In genomic region chr20:44678990-44679611, GRCh38 we compare ENCODE assay signal across 32 cellular contexts. TPM values are rescaled to one million over a fixed set of nuclear protein-coding genes. Genes with fewer than 3 reads are reported as not detected.
A peak's percentile ranks its signal among the peaks of the same experiment; 100 is the strongest.
DNase-seq lines count a peak whose midpoint lies in the region; ATAC-seq, FAIRE-seq and TF ChIP-seq lines count a peak whose summit lies in the region.
"Had no signal": no experiment of that assay in that cellular context is flagged by ENCODE, and none has a peak within 500 bp of the region (broad histone marks: within the 10 kb centered on the region; RNA-seq: fewer than 3 reads in every experiment).

No MANE protein-coding gene starts in this region.

- H3K9me3 ChIP-seq in BLaER1: peaks cover 6% of the 10 kb centered on the region
- H3K9me3 ChIP-seq in Loucy (ENCODE audit: insufficient read depth, low read depth, low read length): no peaks in the 10 kb centered on the region
- no peaks in the 10 kb centered on the region for H3K9me3 ChIP-seq in astrocyte (ENCODE audit: insufficient read depth, low read depth, low read length)
- H3K9me3 ChIP-seq: adrenal gland, HAP-1, spleen, stomach, thyroid gland had no signal

- no peak for DNase-seq in astrocyte (ENCODE audit: low read depth)
- DNase-seq in mesothelial cell of epicardium (ENCODE audit: low spot score in 2 of 2, unreplicated experiment in 2 of 2): no peak
- DNase-seq in amygdala (lab: John Stamatoyannopoulos, UW): no peak
- DNase-seq in GM03348 (ENCODE audit: low spot score): no peak
- DNase-seq in stimulated activated CD4-positive, alpha-beta T cell treated with anti-CD3 and anti-CD28 coated beads, Interleukin-15, amount 100 ng/mL, for 24 hours: no peak
- DNase-seq: activated CD4-positive, alpha-beta memory T cell treated with anti-CD3 and anti-CD28 coated beads for 36 hours; activated CD4-positive, CD25-positive, alpha-beta regulatory T cell treated with anti-CD3 and anti-CD28 coated beads, Interleukin-2, amount 50 U/mL, for 72 hours; activated T-cell treated with anti-CD3 and anti-CD28 coated beads, Interleukin-2, amount 50 U/mL, for 72 hours; adrenal gland; EL; left colon; NCI-H1048; NCI-H446; NCI-H748 treated with DMSO at 0.1 percent for 48 hours; right cardiac atrium; spleen; stomach; thyroid gland had no signal

- no peak overlapping the region for H3K4me3 ChIP-seq in BLaER1
- H3K4me3 ChIP-seq in Loucy (ENCODE audit: low read length, poor library complexity, severe bottlenecking): no peak overlapping the region
- H3K4me3 ChIP-seq in astrocyte (ENCODE audit: insufficient read depth, low read depth, low read length): no peak overlapping the region
- H3K4me3 ChIP-seq: adrenal gland, GM12878, HAP-1, SK-N-MC, spleen, stomach, thyroid gland had no signal

- no peak overlapping the region for H3K9ac ChIP-seq in BLaER1
- H3K9ac ChIP-seq in Loucy (ENCODE audit: low read depth, low read length, poor library complexity, severe bottlenecking): peak overlapping the region; percentile 50
- no peak overlapping the region for H3K9ac ChIP-seq in astrocyte (ENCODE audit: low read length)

- H3K36me3 ChIP-seq in BLaER1: no peaks in the 10 kb centered on the region
- H3K36me3 ChIP-seq in Loucy (ENCODE audit: insufficient read depth, low read length): no peaks in the 10 kb centered on the region
- H3K36me3 ChIP-seq in astrocyte (ENCODE audit: insufficient read depth, low read length): no peaks in the 10 kb centered on the region
- H3K36me3 ChIP-seq: adrenal gland, HAP-1, spleen, stomach, thyroid gland had no signal

- no peaks in the 10 kb centered on the region for H3K9me2 ChIP-seq in Loucy (replicated peaks; ENCODE audit: low read depth, low read length)

- H3K27ac Mint-ChIP-seq in astrocyte (ENCODE audit: unreplicated experiment): peak overlapping the region; percentile 97
- H3K27ac Mint-ChIP-seq in mesothelial cell of epicardium: peak overlapping the region; percentile 82
- H3K27ac Mint-ChIP-seq: activated CD4-positive, alpha-beta memory T cell treated with anti-CD3 and anti-CD28 coated beads for 36 hours; activated T-cell treated with anti-CD3 and anti-CD28 coated beads, Interleukin-2, amount 50 U/mL, for 72 hours; IgD-negative memory B cell; T-helper 1 cell treated with Interleukin-12 subunit alpha and Interleukin-12 subunit beta and Interleukin-4 antibody, amounts not matched to agents 30 μg/mL and 1 μg/mL, for 36 hours had no signal

- H3K79me2 ChIP-seq in Loucy (ENCODE audit: insufficient read depth, low read length): no peaks in the 10 kb centered on the region
- H3K79me2 ChIP-seq in astrocyte (ENCODE audit: insufficient read depth, low read length): no peaks in the 10 kb centered on the region

- peaks cover 13% of the 10 kb centered on the region for H3K4me1 ChIP-seq in BLaER1
- H3K4me1 ChIP-seq in Loucy (ENCODE audit: insufficient read depth, low read length, poor library complexity, severe bottlenecking): no peaks in the 10 kb centered on the region
- no peaks in the 10 kb centered on the region for H3K4me1 ChIP-seq in astrocyte (ENCODE audit: insufficient read depth, low read length)
- H3K4me1 ChIP-seq: adrenal gland, HAP-1, thyroid gland had no signal

- H3K27me3 Mint-ChIP-seq in astrocyte (ENCODE audit: low read depth, unreplicated experiment): no peaks in the 10 kb centered on the region
- H3K27me3 Mint-ChIP-seq in mesothelial cell of epicardium (ENCODE audit: low read depth): no peaks in the 10 kb centered on the region
- H3K27me3 Mint-ChIP-seq: activated CD4-positive, alpha-beta memory T cell treated with anti-CD3 and anti-CD28 coated beads for 36 hours had no signal

- no peaks in the 10 kb centered on the region for H3F3A ChIP-seq in Loucy (ENCODE audit: low read depth)

- 0 out of 2 replicates have a peak overlapping the region, but pooled peaks have one; percentile 26 for H3K27ac ChIP-seq in BLaER1
- no peak overlapping the region for H3K27ac ChIP-seq in astrocyte (ENCODE audit: low read depth, low read length)
- H3K27ac ChIP-seq: adrenal gland, SK-N-MC, spleen, stomach, thyroid gland had no signal

- TF ChIP-seq CTCF in Loucy (conservative IDR thresholded peaks at IDR 0.05; ENCODE audit: low read length) (no peak), astrocyte (IDR thresholded peaks at IDR 0.05; ENCODE audit: insufficient read depth, low read depth, low read length) (no peak), mesothelial cell of epicardium (IDR thresholded peaks at IDR 0.05; ENCODE audit: unreplicated experiment) (no peak)

- no peak for FAIRE-seq in astrocyte (lab: Jason Lieb, UNC)
- FAIRE-seq: endothelial cell of umbilical vein, frontal cortex, GM12878, TTC549 had no signal

- H2AFZ ChIP-seq in Loucy (ENCODE audit: low read length) (no peak overlapping the region), astrocyte (ENCODE audit: low read depth, low read length) (no peak overlapping the region)

- no peak for ATAC-seq in GM19467 (IDR thresholded peaks at IDR 0.05; ENCODE audit: unreplicated experiment)
- ATAC-seq: activated T-cell treated with anti-CD3 and anti-CD28 coated beads, Interleukin-2, amount 50 U/mL, for 72 hours; left colon; right cardiac atrium had no signal

- no peak overlapping the region for H3K4me3 Mint-ChIP-seq in astrocyte (ENCODE audit: unreplicated experiment)
- H3K4me3 Mint-ChIP-seq in mesothelial cell of epicardium: no peak overlapping the region
- H3K4me3 Mint-ChIP-seq: activated CD4-positive, alpha-beta memory T cell treated with anti-CD3 and anti-CD28 coated beads for 36 hours; activated T-cell treated with anti-CD3 and anti-CD28 coated beads, Interleukin-2, amount 50 U/mL, for 72 hours; IgD-negative memory B cell; neural crest cell; T-helper 1 cell treated with Interleukin-12 subunit alpha and Interleukin-12 subunit beta and Interleukin-4 antibody, amounts not matched to agents 30 μg/mL and 1 μg/mL, for 36 hours had no signal

- H3K4me2 ChIP-seq in BLaER1: no peak overlapping the region
- no peak overlapping the region for H3K4me2 ChIP-seq in Loucy (ENCODE audit: low read depth, low read length, poor library complexity, severe bottlenecking)
- no peak overlapping the region for H3K4me2 ChIP-seq in astrocyte (ENCODE audit: low read length)

- no peaks in the 10 kb centered on the region for H3K9me3 Mint-ChIP-seq in astrocyte (ENCODE audit: unreplicated experiment)
- H3K9me3 Mint-ChIP-seq in mesothelial cell of epicardium: no peaks in the 10 kb centered on the region
- H3K9me3 Mint-ChIP-seq: activated CD4-positive, alpha-beta memory T cell treated with anti-CD3 and anti-CD28 coated beads for 36 hours; activated T-cell treated with anti-CD3 and anti-CD28 coated beads, Interleukin-2, amount 50 U/mL, for 72 hours; neural crest cell; T-helper 1 cell treated with Interleukin-12 subunit alpha and Interleukin-12 subunit beta and Interleukin-4 antibody, amounts not matched to agents 30 μg/mL and 1 μg/mL, for 36 hours had no signal

- H3K36me3 Mint-ChIP-seq in astrocyte (ENCODE audit: low read depth, unreplicated experiment): no peaks in the 10 kb centered on the region
- H3K36me3 Mint-ChIP-seq in mesothelial cell of epicardium: no peaks in the 10 kb centered on the region
- H3K36me3 Mint-ChIP-seq: activated CD4-positive, alpha-beta memory T cell treated with anti-CD3 and anti-CD28 coated beads for 36 hours had no signal

- H3K4me1 Mint-ChIP-seq in astrocyte (ENCODE audit: low read depth, unreplicated experiment) (peaks cover 10% of the 10 kb centered on the region), mesothelial cell of epicardium (peaks cover 12% of the 10 kb centered on the region)

- no peaks in the 10 kb centered on the region for H3K27me3 ChIP-seq in BLaER1
- no peaks in the 10 kb centered on the region for H3K27me3 ChIP-seq in Loucy (ENCODE audit: insufficient read depth, low read length, poor library complexity, severe bottlenecking)
- peaks cover 6% of the 10 kb centered on the region for H3K27me3 ChIP-seq in astrocyte (ENCODE audit: insufficient read depth, low read length)
- H3K27me3 ChIP-seq: adrenal gland, spleen, stomach, thyroid gland had no signal

- H4K20me1 ChIP-seq in BLaER1: no peaks in the 10 kb centered on the region
- no peaks in the 10 kb centered on the region for H4K20me1 ChIP-seq in Loucy (ENCODE audit: insufficient read depth, low read length, poor library complexity, severe bottlenecking)
- H4K20me1 ChIP-seq in astrocyte (ENCODE audit: insufficient read depth, low read length): no peaks in the 10 kb centered on the region

RNA-seq across cellular contexts. Expression of gene ADA, which starts 27.6 kb away (rescaled TPM):
- total RNA-seq in astrocyte (67.5 and 68.5 TPM in 2 replicates), mesothelial cell of epicardium (21.7 to 23.1 TPM (median 22.5 TPM) in 3 replicates)

RNA-seq across cellular contexts. Expression of gene CCN5, which starts 36.1 kb away (rescaled TPM):
- total RNA-seq in astrocyte: not detected in 2 replicates
- not detected in 3 replicates for total RNA-seq in mesothelial cell of epicardium
- total RNA-seq: activated CD4-positive, alpha-beta memory T cell treated with anti-CD3 and anti-CD28 coated beads for 36 hours; activated T-cell treated with anti-CD3 and anti-CD28 coated beads, Interleukin-2, amount 50 U/mL, for 72 hours; endothelial cell of umbilical vein; frontal cortex; lung microvascular endothelial cell; neural crest cell; RPMI7951 had no signal
